ENCODE assay signal across 27 cellular contexts in the genomic region with DNA sequence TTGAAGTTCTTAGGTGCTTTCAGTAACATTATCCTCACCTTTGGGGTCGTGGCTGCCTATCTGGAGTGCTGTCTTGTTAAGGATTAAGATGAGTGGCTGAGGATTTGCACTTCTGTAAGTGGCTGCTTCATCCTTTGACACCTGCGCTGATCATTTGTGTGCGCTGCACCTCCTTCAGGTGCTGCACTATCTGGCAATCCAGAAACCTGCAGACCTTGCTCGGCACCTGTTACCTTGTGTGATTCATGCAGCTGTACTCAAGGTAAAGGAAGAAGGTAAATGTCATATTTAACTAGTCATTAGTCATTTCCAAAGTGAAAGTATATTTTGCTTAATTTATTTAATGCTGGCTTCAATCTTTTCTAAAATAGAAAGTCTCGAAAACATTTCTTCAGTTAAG.
DNase-seq lines count a peak whose midpoint lies in the region; ATAC-seq, FAIRE-seq and TF ChIP-seq lines count a peak whose summit lies in the region.
"Had no signal": no experiment of that assay in that cellular context is flagged by ENCODE, and none has a peak within 500 bp of the region (broad histone marks: within the 10 kb centered on the region; RNA-seq: fewer than 3 reads in every experiment).

No MANE protein-coding gene starts in this region.

- H3K4me3 ChIP-seq in LNCaP clone FGC (ENCODE audit: low read depth, low read length), result peak overlapping the region; percentile 35
- H3K4me3 ChIP-seq in pancreas, result no peak overlapping the region
- H3K4me3 ChIP-seq: coronary artery, Peyer's patch, right lobe of liver, SJCRH30, thoracic aorta had no signal

- peaks cover 0 to 21% (median 0%) of the 10 kb centered on the region in 3 donors for H3K4me1 ChIP-seq in pancreas
- H3K4me1 ChIP-seq: Peyer's patch, right lobe of liver, SJCRH30 had no signal

- peaks cover 0 to 29% (median 0%) of the 10 kb centered on the region in 3 donors for H3K36me3 ChIP-seq in pancreas

- no peaks in the 10 kb centered on the region for H3K9me3 ChIP-seq in pancreas
- H3K9me3 ChIP-seq: Peyer's patch, right lobe of liver, SJCRH30, thoracic aorta had no signal

- H3K27ac ChIP-seq in VCaP, result peak overlapping the region; percentile 76
- H3K27ac ChIP-seq in pancreas, result peak overlapping the region in 2 of 4 donors; percentile 5 to 31
- H3K27ac ChIP-seq: coronary artery, HL-60, Peyer's patch, right lobe of liver, SJCRH30, thoracic aorta had no signal

- FAIRE-seq in pancreas (lab: Jason Lieb, UNC), result no peak
- FAIRE-seq: HepG2 had no signal

- peak; percentile 23 for DNase-seq in NCI-H146 (lab: John Stamatoyannopoulos, UW)
- no peak for DNase-seq in NCI-H146 treated with DMSO at 0.1 percent for 48 hours (lab: John Stamatoyannopoulos, UW; ENCODE audit: unreplicated experiment)
- DNase-seq in LNCaP clone FGC (ENCODE audit: low read depth), result no peak
- DNase-seq in pancreas, result peak in 5 of 6 donors; percentile 22 to 54 (median 47)
- DNase-seq in glomerular visceral epithelial cell (ENCODE audit: extremely low spot score), result no peak
- no peak for DNase-seq in hypothalamus (lab: John Stamatoyannopoulos, UW)
- DNase-seq: 8988T; activated CD4-positive, alpha-beta T cell treated with anti-CD3 and anti-CD28 coated beads for 4 hours; activated naive CD4-positive, alpha-beta T cell treated with Interleukin-2 at 50 U/mL for 16 hours; activated T-cell treated with anti-CD3 and anti-CD28 coated beads, Interleukin-2, amount 50 U/mL, for 72 hours; amygdala; CD8-positive, alpha-beta memory T cell; endodermal cell; GDM1; GOT3; NCI-H1092; Peyer's patch; posterior cingulate gyrus; right lobe of liver; SJCRH30; stimulated activated naive CD8-positive, alpha-beta T cell treated with anti-CD3 and anti-CD28 coated beads, Interleukin-15, Interleukin-2, amounts not matched to agents 100 U/mL and 50 U/mL, for 24 hours had no signal

- intact Hi-C loops in pancreas (cut with DNase I), result no loop called here

- ATAC-seq in pancreas, result peak; percentile 89 to 95 (median 92)
- no peak for ATAC-seq in GM18909 (IDR thresholded peaks at IDR 0.05; ENCODE audit: poor library complexity, unreplicated experiment)
- ATAC-seq: activated T-cell treated with anti-CD3 and anti-CD28 coated beads, Interleukin-2, amount 50 U/mL, for 72 hours; HepG2; right lobe of liver; stimulated activated naive CD8-positive, alpha-beta T cell treated with anti-CD3 and anti-CD28 coated beads, Interleukin-15, Interleukin-2, amounts not matched to agents 100 U/mL and 50 U/mL, for 24 hours had no signal

- TF ChIP-seq CTCF in LNCaP clone FGC (IDR thresholded peaks at IDR 0.05; ENCODE audit: control insufficient read depth, extremely low read depth, insufficient read depth), result peak; percentile 21; the same call in 1 of the 2 replicates
- TF ChIP-seq CTCF in VCaP (conservative IDR thresholded peaks at IDR 0.05), result no peak
- TF ChIP-seq CTCF in pancreas (IDR thresholded peaks at IDR 0.05), result no peak

- 40 to 42% methylated on average over 5 of the region's 5 CpGs for WGBS in pancreas, 2 donors

- no peaks in the 10 kb centered on the region for H3K27me3 ChIP-seq in pancreas
- H3K27me3 ChIP-seq: Peyer's patch, right lobe of liver, SJCRH30 had no signal

Comparison
In these comparisons a context has a peak if more than half of its experiments do, and no peak if none do; other contexts are left out.
1. DNase-seq: peak in NCI-H146 (single experiment) and pancreas (5 of 6); none in NCI-H146 treated with DMSO at 0.1 percent for 48 hours (single experiment), LNCaP clone FGC (single experiment), glomerular visceral epithelial cell (single experiment) and hypothalamus (0 of 51).